ENCODE assay signal across 1 cellular context in the genomic region with DNA sequence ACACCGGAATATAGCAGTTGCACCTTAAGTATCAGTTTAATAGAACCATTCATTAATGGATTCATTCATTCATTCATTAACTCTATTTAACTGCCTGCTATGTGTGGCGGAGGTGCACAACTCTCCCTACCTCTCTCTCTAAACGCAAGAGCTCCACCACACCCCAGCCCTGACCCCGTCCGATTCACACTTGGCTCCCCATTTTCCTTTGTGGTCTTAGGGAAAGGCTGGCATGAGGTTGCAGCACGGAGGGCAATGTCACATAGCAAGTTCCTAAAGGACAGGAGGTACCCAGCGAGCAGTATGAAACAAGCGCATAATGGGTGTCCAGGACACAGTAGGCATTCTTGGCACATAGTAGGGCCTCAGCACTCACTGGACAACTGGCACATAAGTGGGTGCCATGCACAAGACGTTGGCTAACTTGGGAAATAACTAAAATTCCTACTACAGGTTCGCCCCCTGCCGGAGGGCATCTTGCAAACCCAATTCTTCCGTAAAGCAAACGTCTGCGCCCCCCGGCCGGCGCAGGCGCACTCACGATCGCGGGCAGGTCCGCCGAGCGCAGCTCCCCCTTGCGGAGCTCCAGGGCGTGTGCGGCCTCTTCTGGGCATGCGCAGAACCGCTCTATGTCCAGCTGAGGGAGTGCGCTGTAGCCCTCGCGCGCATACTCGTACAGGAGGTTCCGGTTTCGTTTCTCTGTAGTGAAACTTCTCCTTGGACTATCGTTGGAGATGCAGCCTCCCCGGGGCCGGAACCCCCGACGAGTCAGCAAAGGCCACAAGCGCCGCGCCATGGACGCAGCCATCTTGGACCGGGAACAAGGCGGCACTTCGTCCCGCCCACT.
TF ChIP-seq lines count a peak whose summit lies in the region.

A gene with protein sequence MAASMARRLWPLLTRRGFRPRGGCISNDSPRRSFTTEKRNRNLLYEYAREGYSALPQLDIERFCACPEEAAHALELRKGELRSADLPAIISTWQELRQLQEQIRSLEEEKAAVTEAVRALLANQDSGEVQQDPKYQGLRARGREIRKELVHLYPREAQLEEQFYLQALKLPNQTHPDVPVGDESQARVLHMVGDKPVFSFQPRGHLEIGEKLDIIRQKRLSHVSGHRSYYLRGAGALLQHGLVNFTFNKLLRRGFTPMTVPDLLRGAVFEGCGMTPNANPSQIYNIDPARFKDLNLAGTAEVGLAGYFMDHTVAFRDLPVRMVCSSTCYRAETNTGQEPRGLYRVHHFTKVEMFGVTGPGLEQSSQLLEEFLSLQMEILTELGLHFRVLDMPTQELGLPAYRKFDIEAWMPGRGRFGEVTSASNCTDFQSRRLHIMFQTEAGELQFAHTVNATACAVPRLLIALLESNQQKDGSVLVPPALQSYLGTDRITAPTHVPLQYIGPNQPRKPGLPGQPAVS (minus strand): TSS at position 835 of the 847 bp plus-strand sequence. CDS start 27 bp downstream, at position 808.

TF ChIP-seq in K562, 482 proteins besides CTCF, POLR2A, EP300 and RAD21 (continued from another document and continues in another):
- TF ChIP-seq, protein P1, sequence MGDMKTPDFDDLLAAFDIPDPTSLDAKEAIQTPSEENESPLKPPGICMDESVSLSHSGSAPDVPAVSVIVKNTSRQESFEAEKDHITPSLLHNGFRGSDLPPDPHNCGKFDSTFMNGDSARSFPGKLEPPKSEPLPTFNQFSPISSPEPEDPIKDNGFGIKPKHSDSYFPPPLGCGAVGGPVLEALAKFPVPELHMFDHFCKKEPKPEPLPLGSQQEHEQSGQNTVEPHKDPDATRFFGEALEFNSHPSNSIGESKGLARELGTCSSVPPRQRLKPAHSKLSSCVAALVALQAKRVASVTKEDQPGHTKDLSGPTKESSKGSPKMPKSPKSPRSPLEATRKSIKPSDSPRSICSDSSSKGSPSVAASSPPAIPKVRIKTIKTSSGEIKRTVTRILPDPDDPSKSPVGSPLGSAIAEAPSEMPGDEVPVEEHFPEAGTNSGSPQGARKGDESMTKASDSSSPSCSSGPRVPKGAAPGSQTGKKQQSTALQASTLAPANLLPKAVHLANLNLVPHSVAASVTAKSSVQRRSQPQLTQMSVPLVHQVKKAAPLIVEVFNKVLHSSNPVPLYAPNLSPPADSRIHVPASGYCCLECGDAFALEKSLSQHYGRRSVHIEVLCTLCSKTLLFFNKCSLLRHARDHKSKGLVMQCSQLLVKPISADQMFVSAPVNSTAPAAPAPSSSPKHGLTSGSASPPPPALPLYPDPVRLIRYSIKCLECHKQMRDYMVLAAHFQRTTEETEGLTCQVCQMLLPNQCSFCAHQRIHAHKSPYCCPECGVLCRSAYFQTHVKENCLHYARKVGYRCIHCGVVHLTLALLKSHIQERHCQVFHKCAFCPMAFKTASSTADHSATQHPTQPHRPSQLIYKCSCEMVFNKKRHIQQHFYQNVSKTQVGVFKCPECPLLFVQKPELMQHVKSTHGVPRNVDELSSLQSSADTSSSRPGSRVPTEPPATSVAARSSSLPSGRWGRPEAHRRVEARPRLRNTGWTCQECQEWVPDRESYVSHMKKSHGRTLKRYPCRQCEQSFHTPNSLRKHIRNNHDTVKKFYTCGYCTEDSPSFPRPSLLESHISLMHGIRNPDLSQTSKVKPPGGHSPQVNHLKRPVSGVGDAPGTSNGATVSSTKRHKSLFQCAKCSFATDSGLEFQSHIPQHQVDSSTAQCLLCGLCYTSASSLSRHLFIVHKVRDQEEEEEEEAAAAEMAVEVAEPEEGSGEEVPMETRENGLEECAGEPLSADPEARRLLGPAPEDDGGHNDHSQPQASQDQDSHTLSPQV (IDR thresholded peaks at IDR 0.05): peak; percentile 89
- TF ChIP-seq FOXP1 (CRISPR knock-in tag; IDR thresholded peaks at IDR 0.05): no peak
- no peak for TF ChIP-seq MLLT1 (IDR thresholded peaks at IDR 0.05)
- TF ChIP-seq ZKSCAN8 (CRISPR knock-in tag; IDR thresholded peaks at IDR 0.05): no peak
- no peak for TF ChIP-seq ADNP (tag; IDR thresholded peaks at IDR 0.05)
- TF ChIP-seq MTF1 (CRISPR knock-in tag; IDR thresholded peaks at IDR 0.05; ENCODE audit: borderline replicate concordance): no peak
- 0 out of 2 replicates have a peak, but pooled peaks have one; percentile 29 for TF ChIP-seq E2F1 (CRISPR knock-in tag; IDR thresholded peaks at IDR 0.05)
- TF ChIP-seq, protein P2, sequence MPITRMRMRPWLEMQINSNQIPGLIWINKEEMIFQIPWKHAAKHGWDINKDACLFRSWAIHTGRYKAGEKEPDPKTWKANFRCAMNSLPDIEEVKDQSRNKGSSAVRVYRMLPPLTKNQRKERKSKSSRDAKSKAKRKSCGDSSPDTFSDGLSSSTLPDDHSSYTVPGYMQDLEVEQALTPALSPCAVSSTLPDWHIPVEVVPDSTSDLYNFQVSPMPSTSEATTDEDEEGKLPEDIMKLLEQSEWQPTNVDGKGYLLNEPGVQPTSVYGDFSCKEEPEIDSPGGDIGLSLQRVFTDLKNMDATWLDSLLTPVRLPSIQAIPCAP (CRISPR knock-in tag; IDR thresholded peaks at IDR 0.05; ENCODE audit: borderline replicate concordance): no peak
- TF ChIP-seq ZNF436 (CRISPR knock-in tag; IDR thresholded peaks at IDR 0.05): no peak
- TF ChIP-seq MYBL2 (IDR thresholded peaks at IDR 0.05; ENCODE audit: low read depth): no peak
- TF ChIP-seq MYBL2 (CRISPR knock-in tag; IDR thresholded peaks at IDR 0.05; ENCODE audit: borderline replicate concordance): no peak
- TF ChIP-seq NCOA2 (IDR thresholded peaks at IDR 0.05; ENCODE audit: partially characterized antibody in 2 of 2): no peak
- no peak for TF ChIP-seq HEY1 (CRISPR knock-in tag; IDR thresholded peaks at IDR 0.05; ENCODE audit: borderline replicate concordance)
- TF ChIP-seq, protein P3, sequence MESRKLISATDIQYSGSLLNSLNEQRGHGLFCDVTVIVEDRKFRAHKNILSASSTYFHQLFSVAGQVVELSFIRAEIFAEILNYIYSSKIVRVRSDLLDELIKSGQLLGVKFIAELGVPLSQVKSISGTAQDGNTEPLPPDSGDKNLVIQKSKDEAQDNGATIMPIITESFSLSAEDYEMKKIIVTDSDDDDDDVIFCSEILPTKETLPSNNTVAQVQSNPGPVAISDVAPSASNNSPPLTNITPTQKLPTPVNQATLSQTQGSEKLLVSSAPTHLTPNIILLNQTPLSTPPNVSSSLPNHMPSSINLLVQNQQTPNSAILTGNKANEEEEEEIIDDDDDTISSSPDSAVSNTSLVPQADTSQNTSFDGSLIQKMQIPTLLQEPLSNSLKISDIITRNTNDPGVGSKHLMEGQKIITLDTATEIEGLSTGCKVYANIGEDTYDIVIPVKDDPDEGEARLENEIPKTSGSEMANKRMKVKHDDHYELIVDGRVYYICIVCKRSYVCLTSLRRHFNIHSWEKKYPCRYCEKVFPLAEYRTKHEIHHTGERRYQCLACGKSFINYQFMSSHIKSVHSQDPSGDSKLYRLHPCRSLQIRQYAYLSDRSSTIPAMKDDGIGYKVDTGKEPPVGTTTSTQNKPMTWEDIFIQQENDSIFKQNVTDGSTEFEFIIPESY (CRISPR knock-in tag; IDR thresholded peaks at IDR 0.05): peak; percentile 62
- no peak for TF ChIP-seq MED1 (CRISPR knock-in tag; IDR thresholded peaks at IDR 0.05; ENCODE audit: borderline replicate concordance)
- no peak for TF ChIP-seq ZBTB40 (IDR thresholded peaks at IDR 0.05)
- TF ChIP-seq ZBTB40 (CRISPR knock-in tag; IDR thresholded peaks at IDR 0.05): no peak
- TF ChIP-seq ZNF12 (CRISPR knock-in tag; IDR thresholded peaks at IDR 0.05): peak; percentile 26; the same call in 1 of the 2 replicates
- no peak for TF ChIP-seq YBX1 (IDR thresholded peaks at IDR 0.05)
- peak; percentile 43; the same call in 1 of the 2 replicates for TF ChIP-seq PTTG1 (tag; IDR thresholded peaks at IDR 0.05; ENCODE audit: low read depth)
- peak; percentile 95 for TF ChIP-seq KAT2B (IDR thresholded peaks at IDR 0.05; ENCODE audit: low read depth, low read length)
- no peak for TF ChIP-seq CLOCK (CRISPR knock-in tag; IDR thresholded peaks at IDR 0.05; ENCODE audit: borderline replicate concordance)
- no peak for TF ChIP-seq SMARCB1 (IDR thresholded peaks at IDR 0.05; ENCODE audit: insufficient read length, low read depth)
- TF ChIP-seq FOXK1 (CRISPR knock-in tag; IDR thresholded peaks at IDR 0.05; ENCODE audit: borderline replicate concordance): 0 out of 2 replicates have a peak, but pooled peaks have one; percentile 64
